ENCODE assay signal across 8 cellular contexts in genomic region chr14:65411656-65412188, GRCh38. TPM values are rescaled to one million over a fixed set of nuclear protein-coding genes. Genes with fewer than 3 reads are reported as not detected.
DNase-seq lines count a peak whose midpoint lies in the region; ATAC-seq and TF ChIP-seq lines count a peak whose summit lies in the region.

No MANE protein-coding gene starts in this region.

- peak; percentile 59 for ATAC-seq in HG02610 (IDR thresholded peaks at IDR 0.05; ENCODE audit: unreplicated experiment)
- ATAC-seq in T-cell (replicated peaks in 1 of 4): peak; percentile 54 to 67 (median 58)

- H3K4me1 ChIP-seq in left ventricle myocardium inferior: peaks cover 36% of the 10 kb centered on the region

- peak; percentile 77 for TF ChIP-seq POLR2A in GM10847 (IDR thresholded peaks at IDR 0.05; ENCODE audit: extremely low read depth, insufficient read length)

- peak overlapping the region; percentile 92 to 99 (median 99) for H3K4me3 Mint-ChIP-seq in T-cell
- H3K4me3 Mint-ChIP-seq in progenitor cell of endocrine pancreas (ENCODE audit: low read depth): peak overlapping the region; percentile 95

- H3K9me3 Mint-ChIP-seq in T-cell (no peaks in the 10 kb centered on the region), progenitor cell of endocrine pancreas (ENCODE audit: low read depth) (no peaks in the 10 kb centered on the region)

- intact Hi-C loops in left ventricle myocardium inferior (cut with micrococcal nuclease): loop anchor here (10.0 kb wide), 1 partner anchor 187 kb away; no protein-coding TSS in a partner anchor

- H3K4me3 ChIP-seq in left ventricle myocardium inferior: peak overlapping the region; percentile 91

- H3K9me3 ChIP-seq in left ventricle myocardium inferior (replicated peaks): no peaks in the 10 kb centered on the region

- H3K27ac Mint-ChIP-seq in T-cell (peak overlapping the region; percentile 99 to 100), progenitor cell of endocrine pancreas (peak overlapping the region; percentile 97)

- DNase-seq in NCI-H1105 (lab: John Stamatoyannopoulos, UW) (peak; percentile 88), T-cell (peak; percentile 47 to 82 (median 68)), amniotic epithelial cell (ENCODE audit: low read depth) (peak; percentile 85), left ventricle myocardium inferior (peak; percentile 94), progenitor cell of endocrine pancreas (ENCODE audit: low spot score, unreplicated experiment) (peak; percentile 70), ureter (ENCODE audit: low spot score) (peak; percentile 94)

- H3K36me3 ChIP-seq in left ventricle myocardium inferior: no peaks in the 10 kb centered on the region

- CTCF ChIA-PET in T-cell (lab: Charles Lee): interaction anchor here (0.6 to 2.8 kb wide), 24 partner anchors 34 to 1122 kb away, joined by 3 to 17 read pairs (median 4); no protein-coding TSS in a partner anchor

- H3K27ac ChIP-seq in left ventricle myocardium inferior (replicated peaks): peak overlapping the region; percentile 97

- no peaks in the 10 kb centered on the region for H3K27me3 Mint-ChIP-seq in T-cell
- H3K27me3 Mint-ChIP-seq in progenitor cell of endocrine pancreas: peaks cover 15% of the 10 kb centered on the region

- TF ChIP-seq CTCF in left ventricle myocardium inferior (IDR thresholded peaks at IDR 0.05; ENCODE audit: borderline replicate concordance): no peak
- TF ChIP-seq CTCF in progenitor cell of endocrine pancreas (IDR thresholded peaks at IDR 0.05; ENCODE audit: unreplicated experiment): no peak

- H3K27me3 ChIP-seq in left ventricle myocardium inferior (ENCODE audit: low read depth): no peaks in the 10 kb centered on the region

- H3K4me1 Mint-ChIP-seq in T-cell: peaks cover 38 to 46% (median 39%) of the 10 kb centered on the region in 3 donors
- peaks cover 6% of the 10 kb centered on the region for H3K4me1 Mint-ChIP-seq in progenitor cell of endocrine pancreas (ENCODE audit: low read depth)

- POLR2A ChIA-PET in T-cell (lab: Charles Lee): interaction anchor here (0.5 to 0.7 kb wide), 8 partner anchors 11 to 1650 kb away, joined by 3 to 9 read pairs (median 4); partner anchors contain the start of gene FNTB (in 1 of the 2)

- H3K36me3 Mint-ChIP-seq in T-cell: no peaks in the 10 kb centered on the region
- H3K36me3 Mint-ChIP-seq in progenitor cell of endocrine pancreas (ENCODE audit: insufficient read depth): no peaks in the 10 kb centered on the region

RNA-seq across cellular contexts. Expression of gene FUT8, which starts 0.8 kb away (rescaled TPM):
- 10 to 100 TPM; 37.6 to 51.7 (median 43.9) TPM for total RNA-seq in T-cell
- 7.8 TPM for total RNA-seq in left ventricle myocardium inferior
- 33.4 and 38.8 TPM in 2 replicates for total RNA-seq in progenitor cell of endocrine pancreas
- 38.0 TPM for total RNA-seq in ureter

Comparison
In these comparisons a context has a peak if more than half of its experiments do, and no peak if none do; other contexts are left out.
1. Peak in every context shown above with its lines: DNase-seq, ATAC-seq, H3K4me3 ChIP-seq and H3K27ac ChIP-seq.